21 cellular contexts compared by ENCODE assay signal in the genomic region with DNA sequence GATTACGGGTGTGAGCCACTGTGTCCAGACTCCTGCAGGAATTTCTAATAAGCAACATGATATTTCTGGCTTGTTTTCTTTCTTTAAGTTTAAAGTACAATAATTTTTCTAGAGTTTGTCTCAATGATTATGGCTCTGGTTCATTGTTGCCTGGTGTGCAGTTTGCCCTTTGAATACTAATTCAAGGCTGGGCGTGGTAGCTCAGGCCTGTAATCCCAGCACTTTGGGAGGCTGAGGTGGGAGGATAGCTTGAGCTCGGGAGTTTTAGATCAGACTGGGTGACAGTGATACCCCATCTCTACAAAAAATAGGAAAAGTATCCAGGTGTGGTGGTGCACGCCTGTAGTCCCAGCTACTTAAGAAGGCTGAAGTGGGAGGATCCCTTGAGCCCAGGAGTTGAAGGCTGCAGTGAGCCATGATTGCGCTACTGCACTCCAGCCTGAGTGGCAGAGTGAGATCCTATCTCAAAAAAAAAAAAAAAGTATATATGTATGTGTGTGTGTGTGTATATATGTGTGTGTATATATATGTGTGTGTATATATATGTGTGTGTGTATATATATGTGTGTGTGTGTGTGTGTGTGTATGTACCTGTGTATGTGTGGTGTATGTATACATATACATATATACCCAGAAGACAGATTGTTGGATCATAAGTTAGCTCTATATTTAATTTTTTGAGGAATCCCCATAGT. TPM values are rescaled to one million over a fixed set of nuclear protein-coding genes. Genes with fewer than 3 reads are reported as not detected.
"Had no signal": no experiment of that assay in that cellular context is flagged by ENCODE, and none has a peak within 500 bp of the region (broad histone marks: within the 10 kb centered on the region; RNA-seq: fewer than 3 reads in every experiment).

No MANE protein-coding gene starts in this region.

- H3K4me3 ChIP-seq: MG63, SJSA1, SK-N-MC had no signal

- H3K36me3 ChIP-seq: SJSA1 had no signal

- DNase-seq: Karpas-422, KG1, MG63, NCI-H1092 treated with DMSO at 0.1 percent for 48 hours, NCI-H1436, NCI-H187, NCI-H2029, NCI-H2081 treated with DMSO at 0.1 percent for 48 hours, NCI-H2171, NCI-H226, NCI-H446, NCI-H510A, NCI-H524 treated with DMSO at 0.1 percent for 48 hours, NCI-H69, NCI-H774, RPMI8226, SIG-M5 had no signal

- H3K9me3 ChIP-seq: MG63, SJSA1 had no signal

- H3K27me3 ChIP-seq: MG63, SJSA1 had no signal

- H3K27ac ChIP-seq: SJSA1, SK-N-MC had no signal

RNA-seq across cellular contexts. Expression of a gene that starts 8.2 kb away (rescaled TPM):
- total RNA-seq: SJSA1 had no signal

RNA-seq across cellular contexts. Expression of a gene that starts 43.6 kb away (rescaled TPM):
- total RNA-seq: HT-29, Right ventricle myocardium superior, SJSA1 had no signal
